12 cellular contexts compared by ENCODE assay signal in genomic region chr11:95279921-95280861, GRCh38. TPM values are rescaled to one million over a fixed set of nuclear protein-coding genes. Genes with fewer than 3 reads are reported as not detected.
A peak's percentile ranks its signal among the peaks of the same experiment; 100 is the strongest.
DNase-seq lines count a peak whose midpoint lies in the region; ATAC-seq, FAIRE-seq and TF ChIP-seq lines count a peak whose summit lies in the region.
"Had no signal": no experiment of that assay in that cellular context is flagged by ENCODE, and none has a peak within 500 bp of the region (broad histone marks: within the 10 kb centered on the region; RNA-seq: fewer than 3 reads in every experiment).

No MANE protein-coding gene starts in this region.

- no peak for TF ChIP-seq CTCF in MCF 10A (IDR thresholded peaks at IDR 0.05; ENCODE audit: unreplicated experiment)
- no peak for TF ChIP-seq CTCF in nephron (IDR thresholded peaks at IDR 0.05; ENCODE audit: unreplicated experiment in 3 of 3)

- no peak overlapping the region for H3K4me3 Mint-ChIP-seq in MCF 10A (ENCODE audit: unreplicated experiment)
- H3K4me3 Mint-ChIP-seq in nephron, result no peak overlapping the region
- H3K4me3 Mint-ChIP-seq: neural crest cell had no signal

- H3K4me1 Mint-ChIP-seq in MCF 10A (ENCODE audit: insufficient read depth, unreplicated experiment) (peaks cover 31% of the 10 kb centered on the region), nephron (peaks cover 16% of the 10 kb centered on the region)

- H3K27me3 Mint-ChIP-seq in MCF 10A (ENCODE audit: insufficient read depth, unreplicated experiment), result no peaks in the 10 kb centered on the region
- no peaks in the 10 kb centered on the region for H3K27me3 Mint-ChIP-seq in nephron (ENCODE audit: low read depth)

- TF ChIP-seq POLR2A in GM12891 (IDR thresholded peaks at IDR 0.05; ENCODE audit: low read depth, low read length), result no peak

- DNase-seq in GM12891 (ENCODE audit: insufficient read length, low spot score) (no peak), MCF 10A (ENCODE audit: unreplicated experiment) (no peak), OCI-M2 (lab: John Stamatoyannopoulos, UW; ENCODE audit: unreplicated experiment) (no peak), RKO (ENCODE audit: low spot score) (no peak)
- no peak for DNase-seq in stimulated activated CD4-positive, alpha-beta T cell treated with anti-CD3 and anti-CD28 coated beads, Interleukin-4, amount 100 ng/mL, for 24 hours
- DNase-seq: NCI-H774 had no signal

- CTCF ChIA-PET in MCF 10A (lab: Yijun Ruan, JAX), result interaction anchor here (0.7 to 1.0 kb wide), 2 partner anchors 48 to 1075 kb away, joined by 3 to 5 read pairs; no protein-coding TSS in a partner anchor

- H3K9me3 Mint-ChIP-seq in MCF 10A (ENCODE audit: unreplicated experiment) (no peaks in the 10 kb centered on the region), nephron (no peaks in the 10 kb centered on the region)
- H3K9me3 Mint-ChIP-seq: neural crest cell had no signal

- BruUV-seq in MCF 10A (replicated peaks; lab: Mats Ljungman, UMichigan), result no TSS peak

- ATAC-seq in HG03432 (IDR thresholded peaks at IDR 0.05; ENCODE audit: unreplicated experiment) (peak; percentile 50), HG02798 (IDR thresholded peaks at IDR 0.05; ENCODE audit: poor library complexity, unreplicated experiment) (no peak)

- intact Hi-C loops in MCF 10A (cut with micrococcal nuclease), result no loop called here

- POLR2A ChIA-PET in MCF 10A (lab: Yijun Ruan, JAX), result interaction anchor here (0.7 kb wide), 1 partner anchor 149 kb away, joined by 3 read pairs; no protein-coding TSS in a partner anchor

- FAIRE-seq in GM12891 (lab: Jason Lieb, UNC), result no peak
- FAIRE-seq: endothelial cell of umbilical vein, G401.6 had no signal

- peak overlapping the region; percentile 46 for H3K27ac Mint-ChIP-seq in MCF 10A (ENCODE audit: low read depth, unreplicated experiment)
- peak overlapping the region in 2 of 3 experiments; percentile 69 for H3K27ac Mint-ChIP-seq in nephron

- H3K36me3 Mint-ChIP-seq in MCF 10A (ENCODE audit: insufficient read depth, unreplicated experiment), result no peaks in the 10 kb centered on the region
- H3K36me3 Mint-ChIP-seq in nephron (ENCODE audit: low read depth), result no peaks in the 10 kb centered on the region

TF ChIP-seq in GM12891, 5 proteins besides CTCF, POLR2A, EP300 and RAD21:
- peak; percentile 76 for TF ChIP-seq SPI1 (IDR thresholded peaks at IDR 0.05; ENCODE audit: low read depth, low read length)
- TF ChIP-seq POU2F2 (IDR thresholded peaks at IDR 0.05; ENCODE audit: low read depth, low read length), result no peak

RNA-seq across cellular contexts. Expression of gene SESN3, which starts 49.2 kb away (rescaled TPM):
- 2.4 TPM for polyA plus RNA-seq in GM12891 (2012; ENCODE audit: low read depth, missing spikeins)
- 3.0 and 6.3 TPM in 2 replicates for total RNA-seq in MCF 10A (2022)
